2 cellular contexts compared by ENCODE assay signal in the genomic region with DNA sequence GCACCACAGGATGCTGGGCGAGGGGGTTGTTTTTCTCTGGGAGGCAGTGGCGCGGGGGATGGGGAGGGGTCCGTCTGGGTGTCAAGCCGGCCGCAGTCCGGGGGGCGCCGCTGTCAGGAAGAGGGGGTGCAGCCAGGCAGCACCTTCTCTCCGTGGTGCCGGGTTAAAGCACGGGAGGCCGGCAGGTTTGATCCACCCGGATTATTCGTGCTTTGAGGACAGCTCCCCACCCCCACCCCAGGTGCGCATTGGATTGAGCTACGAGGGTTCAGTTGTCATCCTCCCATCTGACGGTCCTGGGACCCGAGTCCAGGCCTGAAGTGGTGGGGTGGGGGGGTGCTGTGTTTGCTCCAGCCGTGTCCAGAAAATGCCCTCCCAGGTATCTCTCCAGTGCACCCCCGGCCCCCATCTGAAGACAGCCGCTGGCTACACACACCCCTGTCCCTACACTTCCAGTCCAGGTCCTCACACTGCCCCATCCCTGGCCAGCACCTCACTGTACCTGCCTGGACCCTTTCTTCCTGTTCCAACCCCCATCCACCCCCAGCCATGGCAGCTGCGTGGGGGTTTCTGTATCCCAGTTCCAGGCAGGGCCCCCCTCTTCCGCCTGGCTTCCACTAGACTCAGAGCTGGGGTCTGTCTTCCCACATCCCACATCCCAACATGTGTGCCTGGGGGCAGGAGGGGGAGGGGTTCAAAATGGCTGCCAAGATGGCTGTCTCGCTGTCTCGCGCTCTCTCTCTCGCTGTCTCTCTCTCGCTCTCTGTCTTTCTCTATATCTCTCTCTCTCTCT.
A peak's percentile ranks its signal among the peaks of the same experiment; 100 is the strongest.
TF ChIP-seq lines count a peak whose summit lies in the region.

No MANE protein-coding gene starts in this region.

TF ChIP-seq in GM12878, 131 proteins besides CTCF, POLR2A, EP300 and RAD21:
- peak; percentile 87 for TF ChIP-seq YY1 (IDR thresholded peaks at IDR 0.05; ENCODE audit: low read depth, low read length)
- 0 out of 2 replicates have a peak, but pooled peaks have one; percentile 11 for TF ChIP-seq EED (IDR thresholded peaks at IDR 0.05; ENCODE audit: low read depth)

TF ChIP-seq in HepG2, 621 proteins besides CTCF, POLR2A, EP300 and RAD21:
- TF ChIP-seq ZNF687 (CRISPR knock-in tag; IDR thresholded peaks at IDR 0.05) (0 out of 2 replicates have a peak, but pooled peaks have one; percentile 20), ZBTB38 (CRISPR knock-in tag; IDR thresholded peaks at IDR 0.05) (0 out of 2 replicates have a peak, but pooled peaks have one; percentile 26), ZFP91 (CRISPR knock-in tag; IDR thresholded peaks at IDR 0.05; ENCODE audit: borderline replicate concordance) (0 out of 2 replicates have a peak, but pooled peaks have one; percentile 10), YY1 (IDR thresholded peaks at IDR 0.05; ENCODE audit: insufficient read depth, insufficient replicate concordance, low read depth, low read length) (peak; percentile 77), HOXA3 (CRISPR knock-in tag; IDR thresholded peaks at IDR 0.05) (0 out of 2 replicates have a peak, but pooled peaks have one; percentile 31)
